13 cellular contexts compared by ENCODE assay signal in the genomic region with DNA sequence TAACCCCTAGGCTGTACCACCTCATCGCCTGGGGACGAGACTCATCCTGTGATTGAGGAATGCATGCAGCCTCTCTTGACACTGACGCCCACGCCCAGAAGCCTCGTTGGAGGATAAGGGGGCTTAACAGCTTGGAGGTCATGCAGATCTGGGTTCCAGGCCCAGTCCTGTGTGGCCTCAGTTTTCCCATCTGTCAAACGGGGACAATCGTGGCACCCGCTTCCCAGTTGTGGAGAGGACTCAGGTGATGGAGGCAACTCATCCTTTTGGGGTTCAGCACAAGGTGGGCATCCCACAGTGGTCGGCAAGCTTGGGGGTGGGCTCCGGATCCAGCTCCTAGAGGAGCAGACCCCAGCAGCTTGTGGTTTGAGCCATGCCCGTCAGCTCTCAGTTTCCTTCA. TPM values are rescaled to one million over a fixed set of nuclear protein-coding genes. Genes with fewer than 3 reads are reported as not detected.
"Had no signal": no experiment of that assay in that cellular context is flagged by ENCODE, and none has a peak within 500 bp of the region (broad histone marks: within the 10 kb centered on the region; RNA-seq: fewer than 3 reads in every experiment).

No MANE protein-coding gene starts in this region.

- H3K27me3 ChIP-seq: upper lobe of left lung had no signal

- DNase-seq: activated CD4-positive, alpha-beta memory T cell treated with anti-CD3 and anti-CD28 coated beads, Interleukin-2, amount 10 ng/mL, durations not matched to agents 7 days and 5 days; activated CD4-positive, alpha-beta T cell treated with anti-CD3 and anti-CD28 coated beads for 1 hour; activated gamma-delta T cell treated with Interleukin-2 at 50 U/mL for 16 hours; activated naive CD8-positive, alpha-beta T cell treated with anti-CD3 and anti-CD28 coated beads for 36 hours; activated T-cell treated with anti-CD3 and anti-CD28 coated beads, Interleukin-2, amount 50 U/mL, for 72 hours; aorta; effector CD8-positive, alpha-beta T cell; upper lobe of left lung had no signal

- H3K36me3 ChIP-seq: upper lobe of left lung had no signal

- ATAC-seq: stimulated activated memory B cell treated with anti-CD40 and anti-IgM and Interleukin-4, amounts not matched to agents 10 μg/mL and 1 μg/mL and 100 μg/mL, for 72 hours had no signal

- H3K9me3 ChIP-seq: upper lobe of left lung had no signal

- H3K4me3 ChIP-seq: upper lobe of left lung had no signal

RNA-seq across cellular contexts. Expression of gene LGI4, which starts 1.4 kb away (rescaled TPM):
- total RNA-seq: activated naive CD8-positive, alpha-beta T cell treated with anti-CD3 and anti-CD28 coated beads for 36 hours; bronchial epithelial cell; glomerular endothelial cell; renal cortical epithelial cell had no signal

RNA-seq across cellular contexts. Expression of gene FXYD1, which starts 2.4 kb away (rescaled TPM):
- total RNA-seq: bronchial epithelial cell, glomerular endothelial cell, renal cortical epithelial cell had no signal

RNA-seq across cellular contexts. Expression of gene FXYD7, which starts 6.8 kb away (rescaled TPM):
- total RNA-seq: bronchial epithelial cell, glomerular endothelial cell, osteocyte, renal cortical epithelial cell had no signal

RNA-seq across cellular contexts. Expression of gene FXYD3, which starts 20.6 kb away (rescaled TPM):
- total RNA-seq: activated CD4-positive, alpha-beta memory T cell treated with anti-CD3 and anti-CD28 coated beads, Interleukin-2, amount 10 ng/mL, durations not matched to agents 7 days and 5 days; activated naive CD8-positive, alpha-beta T cell treated with anti-CD3 and anti-CD28 coated beads for 36 hours; activated T-cell treated with anti-CD3 and anti-CD28 coated beads, Interleukin-2, amount 50 U/mL, for 72 hours; glomerular endothelial cell; osteocyte; renal cortical epithelial cell had no signal
